24 cellular contexts compared by ENCODE assay signal in the genomic region with DNA sequence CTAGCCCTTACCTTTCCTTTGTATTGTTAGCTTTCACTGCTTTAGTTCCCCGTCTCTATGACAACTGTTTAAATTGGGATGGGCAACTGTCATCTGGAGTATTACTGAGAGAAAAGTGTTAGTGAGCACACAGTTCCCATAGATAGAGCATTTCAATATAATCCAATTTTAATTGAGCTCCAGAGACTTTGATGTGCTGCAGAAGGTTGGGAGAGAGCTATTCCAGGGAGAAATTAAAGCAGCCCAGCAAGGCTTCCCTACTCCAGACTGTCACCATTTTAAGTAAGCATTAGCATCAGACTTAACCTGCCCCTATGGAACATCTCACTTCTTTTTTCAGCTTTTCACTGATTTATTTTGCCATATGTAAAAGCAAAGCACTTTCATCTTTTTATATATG.
"Had no signal": no experiment of that assay in that cellular context is flagged by ENCODE, and none has a peak within 500 bp of the region (broad histone marks: within the 10 kb centered on the region; RNA-seq: fewer than 3 reads in every experiment).

No MANE protein-coding gene starts in this region.

- H3K27me3 ChIP-seq: colonic mucosa, dorsolateral prefrontal cortex, left lung, thyroid gland, upper lobe of right lung had no signal

- H3K36me3 ChIP-seq: colonic mucosa, left lung, thyroid gland, upper lobe of right lung had no signal

- ATAC-seq: activated T-cell treated with anti-CD3 and anti-CD28 coated beads, Interleukin-2, amount 50 U/mL, for 4 hours; effector memory CD8-positive, alpha-beta T cell; esophagus mucosa; left lung; upper lobe of right lung had no signal

- H3K27ac ChIP-seq: colonic mucosa, dorsolateral prefrontal cortex, left lung, thyroid gland, upper lobe of right lung had no signal

- DNase-seq: activated B cell treated with CpG ODN at 0.5 μM for 24 hours; activated CD4-positive, alpha-beta T cell treated with anti-CD3 and anti-CD28 coated beads for 4 hours; activated CD4-positive, alpha-beta T cell treated with anti-CD3 and anti-CD28 coated beads, Interleukin-2, amount 50 U/mL, for 48 hours; activated CD8-positive, alpha-beta memory T cell treated with anti-CD3 and anti-CD28 coated beads, Interleukin-2, amount 50 U/mL, for 48 hours; activated naive CD4-positive, alpha-beta T cell treated with Interleukin-2 at 50 U/mL for 16 hours; activated naive CD8-positive, alpha-beta T cell treated with anti-CD3 and anti-CD28 coated beads, Interleukin-2, amount 10 ng/mL, durations not matched to agents 7 days and 5 days; activated T-cell treated with anti-CD3 and anti-CD28 coated beads, Interleukin-2, amount 50 U/mL, for 4 hours; amniotic stem cell; colonic mucosa; dorsolateral prefrontal cortex; effector memory CD8-positive, alpha-beta T cell; foreskin melanocyte; hippocampal formation; kidney glomerular epithelial cell; left lung; naive B cell; posterior cingulate gyrus; stimulated activated CD4-positive, alpha-beta T cell treated with anti-CD3 and anti-CD28 coated beads, Interleukin-4, amount 100 ng/mL, for 24 hours; substantia nigra; T1000; thyroid gland; upper lobe of right lung had no signal

- H3K4me1 ChIP-seq: colonic mucosa, left lung, thyroid gland, upper lobe of right lung had no signal

- H3K9me3 ChIP-seq: colonic mucosa, left lung, thyroid gland, upper lobe of right lung had no signal

- H3K4me3 ChIP-seq: colonic mucosa, dorsolateral prefrontal cortex, left lung, lung, thyroid gland, upper lobe of right lung had no signal
